In the genomic region with DNA sequence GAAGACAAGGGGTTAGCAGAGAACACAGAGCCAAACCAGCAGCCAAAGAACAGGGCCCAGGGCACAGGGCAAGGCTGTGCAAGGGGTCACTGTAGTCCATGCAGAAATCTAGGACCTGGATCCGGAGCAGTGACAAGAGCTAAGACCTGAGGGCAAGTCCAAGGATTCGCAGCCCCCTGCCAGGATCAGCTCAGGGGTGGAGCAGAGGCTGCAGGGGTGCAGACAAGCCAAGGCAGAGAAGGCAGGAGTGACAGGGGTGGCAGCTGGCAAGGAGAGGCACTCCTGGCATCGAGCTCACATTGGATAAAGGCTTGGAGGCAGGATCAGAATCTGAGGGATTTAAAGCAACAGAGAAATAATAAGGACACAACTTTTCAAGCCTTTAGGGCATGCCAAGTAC, we compare ENCODE assay signal across 1 cellular context.
TF ChIP-seq lines count a peak whose summit lies in the region.

No MANE protein-coding gene starts in this region.

TF ChIP-seq in SK-N-SH treated with all-trans-retinoic acid at 6 μM for 48 hours, 23 proteins besides CTCF, POLR2A, EP300 and RAD21:
- no peak for TF ChIP-seq RARB (CRISPR knock-in tag; IDR thresholded peaks at IDR 0.05)
- no peak for TF ChIP-seq GLIS3 (CRISPR knock-in tag; IDR thresholded peaks at IDR 0.05)
- TF ChIP-seq, protein P1, sequence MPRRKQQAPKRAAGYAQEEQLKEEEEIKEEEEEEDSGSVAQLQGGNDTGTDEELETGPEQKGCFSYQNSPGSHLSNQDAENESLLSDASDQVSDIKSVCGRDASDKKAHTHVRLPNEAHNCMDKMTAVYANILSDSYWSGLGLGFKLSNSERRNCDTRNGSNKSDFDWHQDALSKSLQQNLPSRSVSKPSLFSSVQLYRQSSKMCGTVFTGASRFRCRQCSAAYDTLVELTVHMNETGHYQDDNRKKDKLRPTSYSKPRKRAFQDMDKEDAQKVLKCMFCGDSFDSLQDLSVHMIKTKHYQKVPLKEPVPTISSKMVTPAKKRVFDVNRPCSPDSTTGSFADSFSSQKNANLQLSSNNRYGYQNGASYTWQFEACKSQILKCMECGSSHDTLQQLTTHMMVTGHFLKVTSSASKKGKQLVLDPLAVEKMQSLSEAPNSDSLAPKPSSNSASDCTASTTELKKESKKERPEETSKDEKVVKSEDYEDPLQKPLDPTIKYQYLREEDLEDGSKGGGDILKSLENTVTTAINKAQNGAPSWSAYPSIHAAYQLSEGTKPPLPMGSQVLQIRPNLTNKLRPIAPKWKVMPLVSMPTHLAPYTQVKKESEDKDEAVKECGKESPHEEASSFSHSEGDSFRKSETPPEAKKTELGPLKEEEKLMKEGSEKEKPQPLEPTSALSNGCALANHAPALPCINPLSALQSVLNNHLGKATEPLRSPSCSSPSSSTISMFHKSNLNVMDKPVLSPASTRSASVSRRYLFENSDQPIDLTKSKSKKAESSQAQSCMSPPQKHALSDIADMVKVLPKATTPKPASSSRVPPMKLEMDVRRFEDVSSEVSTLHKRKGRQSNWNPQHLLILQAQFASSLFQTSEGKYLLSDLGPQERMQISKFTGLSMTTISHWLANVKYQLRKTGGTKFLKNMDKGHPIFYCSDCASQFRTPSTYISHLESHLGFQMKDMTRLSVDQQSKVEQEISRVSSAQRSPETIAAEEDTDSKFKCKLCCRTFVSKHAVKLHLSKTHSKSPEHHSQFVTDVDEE (CRISPR knock-in tag; IDR thresholded peaks at IDR 0.05) = no peak
- no peak for TF ChIP-seq ESRRG (CRISPR knock-in tag; IDR thresholded peaks at IDR 0.05)
- TF ChIP-seq ZC3H10 (CRISPR knock-in tag; IDR thresholded peaks at IDR 0.05) = no peak
- TF ChIP-seq OSR1 (CRISPR knock-in tag; IDR thresholded peaks at IDR 0.05) = no peak
- no peak for TF ChIP-seq ZNF70 (CRISPR knock-in tag; IDR thresholded peaks at IDR 0.05)
- TF ChIP-seq, protein P2, sequence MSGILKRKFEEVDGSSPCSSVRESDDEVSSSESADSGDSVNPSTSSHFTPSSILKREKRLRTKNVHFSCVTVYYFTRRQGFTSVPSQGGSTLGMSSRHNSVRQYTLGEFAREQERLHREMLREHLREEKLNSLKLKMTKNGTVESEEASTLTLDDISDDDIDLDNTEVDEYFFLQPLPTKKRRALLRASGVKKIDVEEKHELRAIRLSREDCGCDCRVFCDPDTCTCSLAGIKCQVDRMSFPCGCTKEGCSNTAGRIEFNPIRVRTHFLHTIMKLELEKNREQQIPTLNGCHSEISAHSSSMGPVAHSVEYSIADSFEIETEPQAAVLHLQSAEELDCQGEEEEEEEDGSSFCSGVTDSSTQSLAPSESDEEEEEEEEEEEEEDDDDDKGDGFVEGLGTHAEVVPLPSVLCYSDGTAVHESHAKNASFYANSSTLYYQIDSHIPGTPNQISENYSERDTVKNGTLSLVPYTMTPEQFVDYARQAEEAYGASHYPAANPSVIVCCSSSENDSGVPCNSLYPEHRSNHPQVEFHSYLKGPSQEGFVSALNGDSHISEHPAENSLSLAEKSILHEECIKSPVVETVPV (CRISPR knock-in tag; IDR thresholded peaks at IDR 0.05) = no peak
- TF ChIP-seq ZFP3 (CRISPR knock-in tag; IDR thresholded peaks at IDR 0.05) = no peak
